Comparison of ENCODE assay signal across 8 cellular contexts in the genomic region with DNA sequence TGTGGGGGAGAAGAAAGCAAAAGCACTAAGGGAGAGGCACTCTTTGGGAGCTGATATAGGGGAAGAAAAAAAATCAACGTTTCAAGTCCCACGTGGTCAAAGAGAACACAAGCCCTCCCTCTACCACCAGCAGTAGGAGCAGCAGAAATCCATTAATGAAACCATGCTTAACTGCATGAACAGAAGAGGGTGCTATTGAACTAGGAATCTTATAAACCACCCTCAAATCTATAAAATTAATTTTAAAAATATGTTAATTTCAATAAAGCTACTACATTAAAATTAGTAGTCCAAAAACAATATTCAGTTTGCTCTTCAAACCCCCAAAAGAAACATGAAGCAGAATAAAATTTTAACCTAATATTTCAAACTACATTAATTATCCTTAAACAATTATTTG.
DNase-seq lines count a peak whose midpoint lies in the region; ATAC-seq lines count a peak whose summit lies in the region.

No MANE protein-coding gene starts in this region.

- peak; percentile 65 for ATAC-seq in naive thymus-derived CD4-positive, alpha-beta T cell
- no peak for ATAC-seq in HG03460 (IDR thresholded peaks at IDR 0.05; ENCODE audit: unreplicated experiment)

- no peaks in the 10 kb centered on the region for H3K4me1 Mint-ChIP-seq in naive thymus-derived CD4-positive, alpha-beta T cell
- H3K4me1 Mint-ChIP-seq in activated T-cell treated with anti-CD3 and anti-CD28 coated beads, Interleukin-2, amount 50 U/mL, for 24 hours (ENCODE audit: low read depth) = no peaks in the 10 kb centered on the region
- H3K4me1 Mint-ChIP-seq in activated CD4-positive, alpha-beta T cell treated with anti-CD3 and anti-CD28 coated beads, Interleukin-2, amount 10 ng/mL, durations not matched to agents 24 days and 14 days = no peaks in the 10 kb centered on the region

- no peaks in the 10 kb centered on the region for H3K4me1 ChIP-seq in naive thymus-derived CD4-positive, alpha-beta T cell (ENCODE audit: control insufficient read depth in 2 of 2, insufficient read depth in 2 of 2, low read length in 2 of 2)

- no peak overlapping the region for H3K27ac ChIP-seq in naive thymus-derived CD4-positive, alpha-beta T cell (ENCODE audit: low read depth, low read length)

- no peak overlapping the region for H3K4me3 ChIP-seq in naive thymus-derived CD4-positive, alpha-beta T cell (ENCODE audit: low read length)

- no peaks in the 10 kb centered on the region for H3K27me3 ChIP-seq in naive thymus-derived CD4-positive, alpha-beta T cell (ENCODE audit: control insufficient read depth in 2 of 2, insufficient read depth in 2 of 2, low read length in 2 of 2)

- intact Hi-C loops in naive thymus-derived CD4-positive, alpha-beta T cell (cut with micrococcal nuclease) = loop anchor here (1.0 to 10.0 kb wide), 3 partner anchors 108 to 1025 kb away; no protein-coding TSS in a partner anchor
- intact Hi-C loops in activated CD4-positive, alpha-beta T cell treated with anti-CD3 and anti-CD28 coated beads, Interleukin-2, amount 10 ng/mL, durations not matched to agents 24 days and 14 days (cut with micrococcal nuclease) = no loop called here

- CTCF ChIA-PET in naive thymus-derived CD4-positive, alpha-beta T cell (lab: Charles Lee) = interaction anchor here (0.7 to 1.2 kb wide), 3 partner anchors 106 to 327 kb away, joined by 4 to 5 read pairs (median 5); no protein-coding TSS in a partner anchor

- DNase-seq in GF-D8 (lab: John Stamatoyannopoulos, UW) (peak; percentile 2), NCI-H1436 (lab: John Stamatoyannopoulos, UW) (peak; percentile 44), amniotic stem cell (lab: John Stamatoyannopoulos, UW) (peak; percentile 15)
- peak in 7 of 9 donors; percentile 2 to 39 (median 21) for DNase-seq in naive thymus-derived CD4-positive, alpha-beta T cell
- no peak for DNase-seq in activated T-cell treated with anti-CD3 and anti-CD28 coated beads, Interleukin-2, amount 50 U/mL, for 24 hours
- no peak for DNase-seq in activated naive CD4-positive, alpha-beta T cell (lab: John Stamatoyannopoulos, UW)
- DNase-seq in activated CD4-positive, alpha-beta T cell treated with anti-CD3 and anti-CD28 coated beads, Interleukin-2, amount 10 ng/mL, durations not matched to agents 24 days and 14 days = no peak

- H3K27me3 Mint-ChIP-seq in naive thymus-derived CD4-positive, alpha-beta T cell = peaks cover 6 to 26% (median 8%) of the 10 kb centered on the region in 5 donors
- peaks cover 10% of the 10 kb centered on the region for H3K27me3 Mint-ChIP-seq in activated T-cell treated with anti-CD3 and anti-CD28 coated beads, Interleukin-2, amount 50 U/mL, for 24 hours
- H3K27me3 Mint-ChIP-seq in activated CD4-positive, alpha-beta T cell treated with anti-CD3 and anti-CD28 coated beads, Interleukin-2, amount 10 ng/mL, durations not matched to agents 24 days and 14 days = peaks cover 6% of the 10 kb centered on the region

- H3K9me3 ChIP-seq in naive thymus-derived CD4-positive, alpha-beta T cell (ENCODE audit: control insufficient read depth in 2 of 3, low read length in 3 of 3) = peaks cover 0 to 7% (median 0%) of the 10 kb centered on the region in 3 experiments

- H3K4me3 Mint-ChIP-seq in naive thymus-derived CD4-positive, alpha-beta T cell = no peak overlapping the region
- no peak overlapping the region for H3K4me3 Mint-ChIP-seq in activated T-cell treated with anti-CD3 and anti-CD28 coated beads, Interleukin-2, amount 50 U/mL, for 24 hours
- no peak overlapping the region for H3K4me3 Mint-ChIP-seq in activated CD4-positive, alpha-beta T cell treated with anti-CD3 and anti-CD28 coated beads, Interleukin-2, amount 10 ng/mL, durations not matched to agents 24 days and 14 days

- H3K27ac Mint-ChIP-seq in naive thymus-derived CD4-positive, alpha-beta T cell = no peak overlapping the region
- no peak overlapping the region for H3K27ac Mint-ChIP-seq in activated T-cell treated with anti-CD3 and anti-CD28 coated beads, Interleukin-2, amount 50 U/mL, for 24 hours
- no peak overlapping the region for H3K27ac Mint-ChIP-seq in activated CD4-positive, alpha-beta T cell treated with anti-CD3 and anti-CD28 coated beads, Interleukin-2, amount 10 ng/mL, durations not matched to agents 24 days and 14 days

- POLR2A ChIA-PET in naive thymus-derived CD4-positive, alpha-beta T cell (lab: Charles Lee) = no interaction called here

- H3K36me3 Mint-ChIP-seq in naive thymus-derived CD4-positive, alpha-beta T cell = peaks cover 0 to 11% (median 0%) of the 10 kb centered on the region in 5 donors
- H3K36me3 Mint-ChIP-seq in activated T-cell treated with anti-CD3 and anti-CD28 coated beads, Interleukin-2, amount 50 U/mL, for 24 hours (ENCODE audit: low read depth) = no peaks in the 10 kb centered on the region
- H3K36me3 Mint-ChIP-seq in activated CD4-positive, alpha-beta T cell treated with anti-CD3 and anti-CD28 coated beads, Interleukin-2, amount 10 ng/mL, durations not matched to agents 24 days and 14 days (ENCODE audit: low read depth) = no peaks in the 10 kb centered on the region

- peaks cover 0 to 46% (median 10%) of the 10 kb centered on the region in 11 donors for H3K9me3 Mint-ChIP-seq in naive thymus-derived CD4-positive, alpha-beta T cell
- H3K9me3 Mint-ChIP-seq in activated T-cell treated with anti-CD3 and anti-CD28 coated beads, Interleukin-2, amount 50 U/mL, for 24 hours = peaks cover 8% of the 10 kb centered on the region
- peaks cover 4% of the 10 kb centered on the region for H3K9me3 Mint-ChIP-seq in activated CD4-positive, alpha-beta T cell treated with anti-CD3 and anti-CD28 coated beads, Interleukin-2, amount 10 ng/mL, durations not matched to agents 24 days and 14 days

- H3K36me3 ChIP-seq in naive thymus-derived CD4-positive, alpha-beta T cell (ENCODE audit: control insufficient read depth in 2 of 3, insufficient read depth in 3 of 3, low read length in 3 of 3) = no peaks in the 10 kb centered on the region

Comparison
In these comparisons a context has a peak if more than half of its experiments do, and no peak if none do; other contexts are left out.
1. DNase-seq: peak in GF-D8 (single experiment), NCI-H1436 (single experiment), amniotic stem cell (single experiment) and naive thymus-derived CD4-positive, alpha-beta T cell (7 of 9); none in activated T-cell treated with anti-CD3 and anti-CD28 coated beads, Interleukin-2, amount 50 U/mL, for 24 hours (single experiment), activated naive CD4-positive, alpha-beta T cell (0 of 4) and activated CD4-positive, alpha-beta T cell treated with anti-CD3 and anti-CD28 coated beads, Interleukin-2, amount 10 ng/mL, durations not matched to agents 24 days and 14 days (single experiment).